ENCODE assay signal across 12 cellular contexts in genomic region chr2:71922501-71923142, GRCh38.
"Had no signal": no experiment of that assay in that cellular context is flagged by ENCODE, and none has a peak within 500 bp of the region (broad histone marks: within the 10 kb centered on the region; RNA-seq: fewer than 3 reads in every experiment).

No MANE protein-coding gene starts in this region.

- H3K4me3 ChIP-seq: dorsolateral prefrontal cortex, thoracic aorta had no signal

- DNase-seq: activated CD4-positive, alpha-beta T cell treated with anti-CD3 and anti-CD28 coated beads for 36 hours; activated naive CD4-positive, alpha-beta T cell treated with anti-CD3 and anti-CD28 coated beads, Interleukin-2, amount 10 ng/mL, durations not matched to agents 7 days and 5 days; erythroblast; left ventricle myocardium superior; occipital lobe; stimulated activated CD4-positive, alpha-beta T cell treated with anti-CD3 and anti-CD28 coated beads, Interleukin-12 subunit alpha, Interleukin-12 subunit beta, amount 100 ng/mL, for 4 hours; stimulated activated CD4-positive, alpha-beta T cell treated with anti-CD3 and anti-CD28 coated beads, Interleukin-2, amount 100 ng/mL, for 24 hours; T-helper 17 cell had no signal

- ATAC-seq: activated CD4-positive, alpha-beta T cell treated with anti-CD3 and anti-CD28 coated beads for 36 hours; activated T-helper 17 cell treated with anti-CD3 and anti-CD28 coated beads, Interleukin-2, amount 50 U/mL, for 72 hours; stimulated activated effector memory CD8-positive, alpha-beta T cell treated with anti-CD3 and anti-CD28 coated beads, Interleukin-12 subunit alpha, Interleukin-12 subunit beta, amount 100 ng/mL, for 72 hours; T-helper 17 cell had no signal

- H3K27ac ChIP-seq: dorsolateral prefrontal cortex, thoracic aorta had no signal

- H3K36me3 ChIP-seq: thoracic aorta had no signal

- H3K27me3 ChIP-seq: dorsolateral prefrontal cortex had no signal
